Comparison of ENCODE assay signal across 8 cellular contexts in genomic region chr6:36195471-36196048, GRCh38. TPM values are rescaled to one million over a fixed set of nuclear protein-coding genes. Genes with fewer than 3 reads are reported as not detected.
DNase-seq lines count a peak whose midpoint lies in the region; ATAC-seq and TF ChIP-seq lines count a peak whose summit lies in the region.

No MANE protein-coding gene starts in this region.

- ATAC-seq in CD4-positive, alpha-beta T cell (ENCODE audit: poor library complexity), result peak; percentile 33
- ATAC-seq in activated CD4-positive, CD25-positive, alpha-beta regulatory T cell treated with anti-CD3 and anti-CD28 coated beads, Interleukin-2, amount 50 U/mL, for 24 hours, result no peak

- no peak for TF ChIP-seq CTCF in CD4-positive, alpha-beta T cell (IDR thresholded peaks at IDR 0.05)
- TF ChIP-seq CTCF in choroid plexus epithelial cell (conservative IDR thresholded peaks at IDR 0.05; ENCODE audit: low read depth, low read length), result no peak
- no peak for TF ChIP-seq CTCF in nephron (IDR thresholded peaks at IDR 0.05; ENCODE audit: unreplicated experiment in 3 of 3)

- POLR2A ChIA-PET in CD4-positive, alpha-beta T cell (lab: Charles Lee), result interaction anchor here (0.7 to 2.0 kb wide), 12 partner anchors 8 to 1276 kb away, joined by 3 to 15 read pairs (median 6); partner anchors contain the start of gene MAPK14

- CTCF ChIA-PET in CD4-positive, alpha-beta T cell (lab: Charles Lee), result interaction anchor here (1.1 to 2.1 kb wide), 5 partner anchors 9 to 168 kb away, joined by 3 to 7 read pairs (median 4); partner anchors contain the start of gene MAPK14

- H3K27ac Mint-ChIP-seq in CD4-positive, alpha-beta T cell, result peak overlapping the region; percentile 96
- peak overlapping the region; percentile 34 to 98 (median 89) for H3K27ac Mint-ChIP-seq in nephron

- no peak for DNase-seq in CD4-positive, alpha-beta T cell
- DNase-seq in NCI-H1105 treated with DMSO at 0.1 percent for 48 hours (lab: John Stamatoyannopoulos, UW), result peak; percentile 26
- peak; percentile 18 for DNase-seq in choroid plexus epithelial cell (ENCODE audit: low read depth)
- no peak for DNase-seq in inferior parietal cortex (ENCODE audit: extremely low spot score)
- no peak for DNase-seq in head of caudate nucleus
- DNase-seq in DMS153 (lab: John Stamatoyannopoulos, UW), result no peak

- no peaks in the 10 kb centered on the region for H3K9me3 Mint-ChIP-seq in CD4-positive, alpha-beta T cell
- no peaks in the 10 kb centered on the region for H3K9me3 Mint-ChIP-seq in nephron

- peak overlapping the region; percentile 79 for H3K27ac ChIP-seq in CD4-positive, alpha-beta T cell (ENCODE audit: low read depth, low read length)

- intact Hi-C loops in CD4-positive, alpha-beta T cell (cut with DNase I, micrococcal nuclease), result loop anchor here (1.0 to 2.0 kb wide), 6 partner anchors 65 to 168 kb away; partner anchors contain the start of genes MAPK13 (in 1 of the 2) and MAPK14 (in 1 of the 2)
- intact Hi-C loops in head of caudate nucleus (cut with DNase I), result loop anchor here (5.0 kb wide), 2 partner anchors 73 to 168 kb away; partner anchors contain the start of gene MAPK14

- H3K9me3 ChIP-seq in CD4-positive, alpha-beta T cell (ENCODE audit: control insufficient read depth, low read length), result no peaks in the 10 kb centered on the region

- no peaks in the 10 kb centered on the region for H3K27me3 ChIP-seq in CD4-positive, alpha-beta T cell (ENCODE audit: control insufficient read depth, insufficient read depth, low read length)

- peak overlapping the region; percentile 77 for H3K4me3 ChIP-seq in choroid plexus epithelial cell (ENCODE audit: low read depth, low read length)

- peaks cover 49% of the 10 kb centered on the region for H3K4me1 Mint-ChIP-seq in CD4-positive, alpha-beta T cell (ENCODE audit: low read depth)
- peaks cover 22% of the 10 kb centered on the region for H3K4me1 Mint-ChIP-seq in nephron

- peak overlapping the region; percentile 90 for H3K4me3 Mint-ChIP-seq in CD4-positive, alpha-beta T cell
- peak overlapping the region; percentile 84 to 88 (median 88) for H3K4me3 Mint-ChIP-seq in nephron

- H3K27me3 Mint-ChIP-seq in CD4-positive, alpha-beta T cell, result no peaks in the 10 kb centered on the region
- peaks cover 5% of the 10 kb centered on the region for H3K27me3 Mint-ChIP-seq in nephron (ENCODE audit: low read depth)

- peaks cover 17% of the 10 kb centered on the region for H3K36me3 Mint-ChIP-seq in CD4-positive, alpha-beta T cell (ENCODE audit: low read depth)
- peaks cover 30% of the 10 kb centered on the region for H3K36me3 Mint-ChIP-seq in nephron (ENCODE audit: low read depth)

RNA-seq across cellular contexts. Expression of gene BRPF3, which starts 1.0 kb away (rescaled TPM):
- 10 to 100 TPM; 39.0 to 41.6 TPM for total RNA-seq in CD4-positive, alpha-beta T cell

Comparison
In these comparisons a context has a peak if more than half of its experiments do, and no peak if none do; other contexts are left out.
1. DNase-seq: peak in NCI-H1105 treated with DMSO at 0.1 percent for 48 hours (single experiment) and choroid plexus epithelial cell (single experiment); none in CD4-positive, alpha-beta T cell (0 of 10), inferior parietal cortex (single experiment), head of caudate nucleus (0 of 42) and DMS153 (single experiment).